In genomic region chr14:74491952-74492351, GRCh38 we compare ENCODE assay signal across 8 cellular contexts. TPM values are rescaled to one million over a fixed set of nuclear protein-coding genes. Genes with fewer than 3 reads are reported as not detected.
DNase-seq lines count a peak whose midpoint lies in the region; ATAC-seq, FAIRE-seq and TF ChIP-seq lines count a peak whose summit lies in the region.

No MANE protein-coding gene starts in this region.

- peak overlapping the region; percentile 83 for H3K4me2 ChIP-seq in hepatocyte

- intact Hi-C loops in A673 (cut with micrococcal nuclease; ENCODE audit: unreplicated experiment) (loop anchor here (5.0 kb wide), 1 partner anchor 130 kb away; no protein-coding TSS in a partner anchor), stomach (cut with DNase I; ENCODE audit: low total_unique reads) (no loop called here)

- peaks cover 31% of the 10 kb centered on the region for H4K20me1 ChIP-seq in hepatocyte (ENCODE audit: insufficient read depth, poor library complexity, severe bottlenecking)

- WGBS in hepatocyte (ENCODE audit: low lambda C conversion rate, missing lambda C conversion rate) = under 1% methylated on average over 12 of the region's 12 CpGs
- 6 to 20% (median 11%) methylated on average over 12 of the region's 12 CpGs for WGBS in stomach, 5 donors

- H3K36me3 ChIP-seq in A673 (ENCODE audit: insufficient read depth, low read length, poor library complexity, severe bottlenecking) = peaks cover 6% of the 10 kb centered on the region
- no peaks in the 10 kb centered on the region for H3K36me3 ChIP-seq in hepatocyte (replicated peaks; ENCODE audit: insufficient read depth, low read depth)
- peaks cover 0 to 24% (median 13%) of the 10 kb centered on the region in 4 donors for H3K36me3 ChIP-seq in stomach

- POLR2A ChIA-PET in A673 (lab: Charles Lee; ENCODE audit: low non-redundant PET) = no interaction called here

- CTCF ChIA-PET in A673 (lab: Charles Lee) = no interaction called here

- H3K9me2 ChIP-seq in hepatocyte (replicated peaks; ENCODE audit: insufficient read depth) = no peaks in the 10 kb centered on the region

- no peak overlapping the region for H3K27ac ChIP-seq in A673 (ENCODE audit: low read depth, low read length, poor library complexity, severe bottlenecking)
- peak overlapping the region; percentile 96 for H3K27ac ChIP-seq in hepatocyte
- peak overlapping the region in 3 of 5 donors; percentile 93 to 96 (median 94) for H3K27ac ChIP-seq in stomach

- H3K27me3 Mint-ChIP-seq in T-helper 2 cell treated with Interferon-gamma antibody and Interleukin-4, amounts not matched to agents 5 μg/mL and 100 μg/mL, for 36 hours (ENCODE audit: low read depth) = peaks cover 4% of the 10 kb centered on the region

- no peak for ATAC-seq in HG02588 (IDR thresholded peaks at IDR 0.05; ENCODE audit: unreplicated experiment)
- no peak for ATAC-seq in HG03280 (IDR thresholded peaks at IDR 0.05; ENCODE audit: unreplicated experiment)

- TF ChIP-seq CTCF in A673 (conservative IDR thresholded peaks at IDR 0.05; ENCODE audit: low read depth, low read length) (peak; percentile 33; the same call in 1 of the 2 replicates), hepatocyte (IDR thresholded peaks at IDR 0.05; ENCODE audit: poor library complexity) (peak; percentile 25), stomach (IDR thresholded peaks at IDR 0.05) (no peak)

- no TSS peak for BruUV-seq in A673 (replicated peaks; lab: Mats Ljungman, UMichigan)

- peak; percentile 75 for FAIRE-seq in GM19239 (lab: Jason Lieb, UNC)

- H3K4me3 Mint-ChIP-seq in T-helper 2 cell treated with Interferon-gamma antibody and Interleukin-4, amounts not matched to agents 5 μg/mL and 100 μg/mL, for 36 hours = no peak overlapping the region

- peak overlapping the region; percentile 79 for H2AFZ ChIP-seq in hepatocyte

- H3K4me3 ChIP-seq in A673 (ENCODE audit: low read depth, low read length, poor library complexity, severe bottlenecking) (peak overlapping the region; percentile 97), hepatocyte (peak overlapping the region; percentile 85), stomach (peak overlapping the region; percentile 81 to 93 (median 88))

- H3K9me3 ChIP-seq in A673 (ENCODE audit: low read depth, low read length, poor library complexity, severe bottlenecking) = no peaks in the 10 kb centered on the region
- H3K9me3 ChIP-seq in hepatocyte (ENCODE audit: low read depth) = no peaks in the 10 kb centered on the region
- no peaks in the 10 kb centered on the region for H3K9me3 ChIP-seq in stomach

- H3K9me3 Mint-ChIP-seq in T-helper 2 cell treated with Interferon-gamma antibody and Interleukin-4, amounts not matched to agents 5 μg/mL and 100 μg/mL, for 36 hours = no peaks in the 10 kb centered on the region

- H3K4me1 ChIP-seq in A673 (ENCODE audit: insufficient read depth, low read length, poor library complexity, severe bottlenecking) = peaks cover 23% of the 10 kb centered on the region
- peaks cover 13% of the 10 kb centered on the region for H3K4me1 ChIP-seq in hepatocyte (ENCODE audit: insufficient read depth)
- H3K4me1 ChIP-seq in stomach = peaks cover 20 to 72% (median 36%) of the 10 kb centered on the region in 4 donors

- H3K4me1 Mint-ChIP-seq in T-helper 2 cell treated with Interferon-gamma antibody and Interleukin-4, amounts not matched to agents 5 μg/mL and 100 μg/mL, for 36 hours (ENCODE audit: low read depth) = peaks cover 22% of the 10 kb centered on the region

- H3K27ac Mint-ChIP-seq in T-helper 2 cell treated with Interferon-gamma antibody and Interleukin-4, amounts not matched to agents 5 μg/mL and 100 μg/mL, for 36 hours = no peak overlapping the region

- DNase-seq in A673 (ENCODE audit: low spot score) = peak; percentile 24
- DNase-seq in GM19239 (ENCODE audit: insufficient read length, low spot score) = no peak
- peak; percentile 21 for DNase-seq in T-helper 2 cell treated with Interferon-gamma antibody and Interleukin-4, amounts not matched to agents 5 μg/mL and 100 μg/mL, for 36 hours (ENCODE audit: low spot score)
- peak; percentile 36 for DNase-seq in hepatocyte (ENCODE audit: low spot score)
- no peak for DNase-seq in stomach
- no peak for DNase-seq in NCI-H2227 treated with DMSO at 0.1 percent for 48 hours (lab: John Stamatoyannopoulos, UW)

- H3K79me2 ChIP-seq in hepatocyte = peaks cover 70% of the 10 kb centered on the region

- TF ChIP-seq EP300 in stomach (IDR thresholded peaks at IDR 0.05) = no peak

- TF ChIP-seq POLR2A in stomach (IDR thresholded peaks at IDR 0.05) = no peak

- H3K36me3 Mint-ChIP-seq in T-helper 2 cell treated with Interferon-gamma antibody and Interleukin-4, amounts not matched to agents 5 μg/mL and 100 μg/mL, for 36 hours (ENCODE audit: low read depth) = peaks cover 4% of the 10 kb centered on the region

- H3K27me3 ChIP-seq in A673 (replicated peaks; ENCODE audit: insufficient read depth, low read depth, low read length, poor library complexity) (no peaks in the 10 kb centered on the region), hepatocyte (no peaks in the 10 kb centered on the region), stomach (no peaks in the 10 kb centered on the region)

RNA-seq across cellular contexts. Expression of gene NPC2, which starts 1.2 kb away (rescaled TPM):
- 55.1 and 68.8 TPM in 2 replicates for total RNA-seq in A673 (2021)
- total RNA-seq in hepatocyte = 1,339 and 1,684 TPM in 2 replicates
- 585 and 602 TPM in 2 replicates for polyA plus RNA-seq in hepatocyte
- 100 to 1,000 TPM in 3 of 5 donors, 10 to 100 TPM in 2; 62.6 to 186 (median 103) TPM for total RNA-seq in stomach
- polyA plus RNA-seq in stomach = 100 to 1,000 TPM; 124 to 152 (median 134) TPM

RNA-seq across cellular contexts. Expression of gene ISCA2, which starts 1.6 kb away (rescaled TPM):
- total RNA-seq in A673 (2021) = 25.5 and 26.3 TPM in 2 replicates
- total RNA-seq in hepatocyte = 17.4 and 21.5 TPM in 2 replicates
- polyA plus RNA-seq in hepatocyte = 80.2 and 80.3 TPM in 2 replicates
- total RNA-seq in stomach = 10 to 100 TPM in 3 of 5 donors, not detected in 2; 15.2 to 34.3 (median 27.2) TPM
- 10 to 100 TPM; 22.1 to 31.9 (median 22.8) TPM for polyA plus RNA-seq in stomach

Comparison
In these comparisons a context has a peak if more than half of its experiments do, and no peak if none do; other contexts are left out.
1. DNase-seq: peak in A673 (single experiment), T-helper 2 cell treated with Interferon-gamma antibody and Interleukin-4, amounts not matched to agents 5 μg/mL and 100 μg/mL, for 36 hours (single experiment) and hepatocyte (single experiment); none in GM19239 (single experiment), stomach (single experiment) and NCI-H2227 treated with DMSO at 0.1 percent for 48 hours (single experiment).
2. CTCF ChIP-seq: peak in A673 (single experiment) and hepatocyte (single experiment); none in stomach (0 of 7).
3. Peak in every context shown above with its lines, with median percentiles within 50 percentile points of each other: H3K4me3 ChIP-seq.